8 cellular contexts compared by ENCODE assay signal in genomic region chr11:119057000-119057769, GRCh38. TPM values are rescaled to one million over a fixed set of nuclear protein-coding genes. Genes with fewer than 3 reads are reported as not detected.
DNase-seq lines count a peak whose midpoint lies in the region; ATAC-seq and TF ChIP-seq lines count a peak whose summit lies in the region.

HYOU1 (minus strand) TSS chr11:119057205; CDS start chr11:119056160, 1,045 bp downstream.

- peaks cover 4% of the 10 kb centered on the region; the same call in 1 of the 2 replicates for H3K4me1 ChIP-seq in IMR-90 (ENCODE audit: control insufficient read depth, insufficient read depth, low read length)

- POLR2A ChIA-PET in IMR-90 (lab: Charles Lee; ENCODE audit: unreplicated experiment), result interaction anchor here (0.5 to 1.0 kb wide), 2 partner anchors 10 to 277 kb away, joined by 3 read pairs; partner anchors contain the start of genes RNF26 and VPS11

- peaks cover 9% of the 10 kb centered on the region for H3K9me1 ChIP-seq in IMR-90 (ENCODE audit: insufficient read depth, low read length)

- H3K18ac ChIP-seq in IMR-90 (ENCODE audit: low read depth, low read length), result no peak within 1 kb of the TSS

- peak within 1 kb of the TSS; percentile 68; the same call in 1 of the 2 replicates for H3K56ac ChIP-seq in IMR-90 (ENCODE audit: extremely low read depth, insufficient read depth, low read length)

- H2AK9ac ChIP-seq in IMR-90 (replicated peaks; ENCODE audit: low read depth, low read length, poor library complexity), result peak within 1 kb of the TSS; percentile 97

- H4K8ac ChIP-seq in IMR-90 (ENCODE audit: low read depth in 2 of 2, low read length in 2 of 2), result peak within 1 kb of the TSS; percentile 59 to 78; a peak in 2 of 4 replicates

- peak within 1 kb of the TSS; percentile 61 for H2AK5ac ChIP-seq in IMR-90 (ENCODE audit: low read depth, low read length)

- no peak within 1 kb of the TSS for H2BK15ac ChIP-seq in IMR-90 (ENCODE audit: low read depth, low read length)

- no peaks in the 10 kb centered on the region for H3K27me3 ChIP-seq in IMR-90 (ENCODE audit: control insufficient read depth, insufficient read depth, low read length)

- H3K36me3 ChIP-seq in IMR-90 (ENCODE audit: control insufficient read depth, insufficient read depth, low read length), result peaks cover 29% of the 10 kb centered on the region

- peaks cover 17 to 53% of the 10 kb centered on the region in 2 experiments for H3K79me1 ChIP-seq in IMR-90 (ENCODE audit: low read depth in 1 of 2, low read length in 2 of 2)

- peak; percentile 92 for TF ChIP-seq POLR2A in IMR-90 (IDR thresholded peaks at IDR 0.05; ENCODE audit: low read depth, low read length)

- no peak within 1 kb of the TSS for H2BK120ac ChIP-seq in IMR-90 (ENCODE audit: low read depth, low read length)

- H3K4me2 ChIP-seq in IMR-90 (ENCODE audit: low read depth, low read length), result peak within 1 kb of the TSS; percentile 83

- peak within 1 kb of the TSS; percentile 32 for H4K91ac ChIP-seq in IMR-90 (ENCODE audit: insufficient read depth, low read depth, low read length)

- peak within 1 kb of the TSS; percentile 64 for H3K9ac ChIP-seq in IMR-90 (ENCODE audit: low read depth, low read length)

- 2% methylated on average over 45 of the region's 79 CpGs; no CpG with 5 or more reads in 1 of the 2 experiments for WGBS in IMR-90 (ENCODE audit: extremely low coverage in 2 of 2, insufficient read length in 1 of 2), 2 experiments

- dilution Hi-C loops in IMR-90 (cut with HindIII; ENCODE audit: low sequenced_read_pairs, unreplicated experiment), result no loop called here

- H3K4ac ChIP-seq in IMR-90 (ENCODE audit: low read depth, low read length), result peak within 1 kb of the TSS; percentile 87

- CTCF ChIA-PET in IMR-90 (lab: Yijun Ruan, JAX), result no interaction called here

- in situ Hi-C loops in IMR-90 (cut with MboI; ENCODE audit: low sequenced_read_pairs), result no loop called here

- peak; percentile 22; the same call in 1 of the 2 replicates for TF ChIP-seq CTCF in IMR-90 (conservative IDR thresholded peaks at IDR 0.05; ENCODE audit: low read depth, low read length)

- DNase-seq in DMS114 treated with DMSO at 0.1 percent for 48 hours (lab: John Stamatoyannopoulos, UW; ENCODE audit: unreplicated experiment) (peak; percentile 78), IMR-90 (peak; percentile 93), OCI-M1 (lab: John Stamatoyannopoulos, UW) (peak; percentile 99), activated T-cell treated with anti-CD3 and anti-CD28 coated beads for 4 hours (peak; percentile 96), epithelial cell of prostate (ENCODE audit: low read depth, low spot score) (peak; percentile 79), mucosa of gallbladder (ENCODE audit: low spot score) (peak; percentile 99)
- DNase-seq in stimulated activated CD8-positive, alpha-beta memory T cell treated with anti-CD3 and anti-CD28 coated beads, Interleukin-4, amount 100 ng/mL, for 4 hours (ENCODE audit: low read depth in 2 of 2, low spot score in 1 of 2), result peak; percentile 91 to 98

- ATAC-seq in GM21528 (IDR thresholded peaks at IDR 0.05; ENCODE audit: low FRiP score, unreplicated experiment) (peak; percentile 90), IMR-90 (ENCODE audit: low read depth) (peak; percentile 97)

- peak within 1 kb of the TSS; percentile 74 for H3K27ac ChIP-seq in IMR-90 (ENCODE audit: insufficient read depth, low read length)
- H3K27ac ChIP-seq in epithelial cell of prostate, result peak within 1 kb of the TSS; percentile 87

- BruUV-seq in IMR-90 (replicated peaks; lab: Mats Ljungman, UMichigan), result TSS peak; percentile 79

- H2BK20ac ChIP-seq in IMR-90 (ENCODE audit: low read depth, low read length), result no peak within 1 kb of the TSS

- intact Hi-C loops in IMR-90 (cut with micrococcal nuclease), result loop anchor here (1.0 kb wide), 1 partner anchor 139 kb away; no protein-coding TSS in a partner anchor

- H3K9me3 ChIP-seq in IMR-90 (ENCODE audit: control insufficient read depth, insufficient read depth, low read length), result no peaks in the 10 kb centered on the region

- H4K5ac ChIP-seq in IMR-90 (ENCODE audit: low read depth, low read length), result no peak within 1 kb of the TSS

- peak within 1 kb of the TSS; percentile 52 for H3K23ac ChIP-seq in IMR-90 (ENCODE audit: low read depth, low read length)

- H3K4me3 ChIP-seq in IMR-90 (ENCODE audit: insufficient read depth, low read depth, low read length), result peak within 1 kb of the TSS; percentile 90

- H3K14ac ChIP-seq in IMR-90 (replicated peaks; ENCODE audit: low read depth, low read length), result peak within 1 kb of the TSS; percentile 94

- H2BK5ac ChIP-seq in IMR-90 (ENCODE audit: low read depth, low read length, poor library complexity, severe bottlenecking), result peak within 1 kb of the TSS; percentile 51

- no peak for TF ChIP-seq RAD21 in IMR-90 (IDR thresholded peaks at IDR 0.05; ENCODE audit: low read length)

- peak within 1 kb of the TSS; percentile 98 for H2AFZ ChIP-seq in IMR-90 (replicated peaks; ENCODE audit: low read length, poor library complexity)

- 0 out of 2 replicates have a peak, but pooled peaks cover 5% of the 10 kb centered on the region for H4K20me1 ChIP-seq in IMR-90 (ENCODE audit: insufficient read depth, low read length)

TF ChIP-seq in IMR-90, 13 proteins besides CTCF, POLR2A, EP300 and RAD21:
- TF ChIP-seq FOS (IDR thresholded peaks at IDR 0.05; ENCODE audit: low read depth, low read length) (no peak), MAZ (IDR thresholded peaks at IDR 0.05; ENCODE audit: borderline replicate concordance, low read depth, low read length) (peak; percentile 74; the same call in 1 of the 2 replicates), CEBPB (IDR thresholded peaks at IDR 0.05; ENCODE audit: low read depth, low read length) (0 out of 2 replicates have a peak, but pooled peaks have one; percentile 8), MXI1 (IDR thresholded peaks at IDR 0.05; ENCODE audit: borderline replicate concordance, low read depth, low read length) (peak; percentile 91), USF2 (IDR thresholded peaks at IDR 0.05; ENCODE audit: low read depth, low read length) (peak; percentile 31; the same call in 1 of the 2 replicates)
TF ChIP-seq in IMR-90: peak in this region for 4.

RNA-seq across cellular contexts. Expression of gene HYOU1, which starts in this region (rescaled TPM):
- total RNA-seq in IMR-90 (2012; rRNA removed) (152 and 181 TPM in 2 replicates), mucosa of gallbladder (201 TPM)
- polyA plus RNA-seq in IMR-90 (2012; rRNA removed), result 117 and 120 TPM in 2 replicates
- polyA plus RNA-seq in IMR-90 (2012; cell fraction: cytosol; rRNA removed), result 75.9 and 116 TPM in 2 replicates
- 103 and 105 TPM in 2 replicates for polyA plus RNA-seq in IMR-90 (2012; cell fraction: nucleus; rRNA removed; ENCODE audit: low replicate concordance)

Comparison
In these comparisons a context has a peak if more than half of its experiments do, and no peak if none do; other contexts are left out.
1. Peak in every context shown above with its lines: DNase-seq, ATAC-seq, H3K4me3 ChIP-seq and H3K27ac ChIP-seq.